14 cellular contexts compared by ENCODE assay signal in the genomic region with DNA sequence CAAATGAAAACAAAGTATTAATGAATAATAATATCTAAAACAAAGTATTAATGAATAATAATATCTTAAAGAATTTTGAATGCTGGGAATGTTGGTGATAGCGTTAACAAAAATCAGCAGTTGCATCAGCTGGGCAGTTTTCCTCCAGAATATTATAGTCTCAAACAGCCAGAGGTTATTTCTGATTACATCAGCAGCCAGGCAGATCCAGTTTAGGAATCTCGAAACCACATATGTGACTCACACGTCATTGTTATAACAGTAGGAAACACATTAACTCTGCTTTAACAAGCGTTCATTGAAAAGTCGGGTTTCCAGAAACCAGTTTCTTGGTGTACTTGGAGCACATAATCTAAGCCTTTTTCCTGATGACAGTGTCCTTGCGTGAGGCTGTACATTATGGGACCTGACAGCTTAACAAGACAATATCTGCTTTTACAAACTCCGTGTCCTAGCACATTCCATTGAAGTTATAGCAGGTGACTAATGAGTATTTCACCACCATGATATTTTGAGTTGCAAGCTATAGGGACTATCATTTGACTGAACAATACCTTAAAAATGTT.
A peak's percentile ranks its signal among the peaks of the same experiment; 100 is the strongest.
DNase-seq lines count a peak whose midpoint lies in the region; ATAC-seq and TF ChIP-seq lines count a peak whose summit lies in the region.
"Had no signal": no experiment of that assay in that cellular context is flagged by ENCODE, and none has a peak within 500 bp of the region (broad histone marks: within the 10 kb centered on the region; RNA-seq: fewer than 3 reads in every experiment).

No MANE protein-coding gene starts in this region.

- no peaks in the 10 kb centered on the region for H3K79me2 ChIP-seq in OCI-LY7 (ENCODE audit: insufficient read depth, low read depth, low read length)

- ATAC-seq in mucosa of descending colon (peak; percentile 87), GM18520 (IDR thresholded peaks at IDR 0.05; ENCODE audit: unreplicated experiment) (no peak)
- ATAC-seq: T-cell had no signal

- no peak overlapping the region for H2AFZ ChIP-seq in OCI-LY7 (ENCODE audit: low read length)

- POLR2A ChIA-PET in OCI-LY7 (lab: Charles Lee) = interaction anchor here (0.8 kb wide), 1 partner anchor 13 kb away, joined by 3 read pairs; no protein-coding TSS in a partner anchor

- peak; percentile 97 for DNase-seq in EH (ENCODE audit: low read depth)
- peak; percentile 68 for DNase-seq in OCI-M1 (lab: John Stamatoyannopoulos, UW)
- peak; percentile 71 for DNase-seq in dermis blood vessel endothelial cell
- peak in 1 of 3 donors; percentile 31 for DNase-seq in mucosa of descending colon
- no peak for DNase-seq in activated naive CD4-positive, alpha-beta T cell treated with anti-CD3 and anti-CD28 coated beads, Interleukin-2, amount 50 U/mL, for 16 hours
- DNase-seq in GOT3 (lab: John Stamatoyannopoulos, UW) = no peak
- DNase-seq in OCI-LY7 (ENCODE audit: low spot score) = no peak
- DNase-seq: DND-41, NCI-H2029, T-cell had no signal

- H3K36me3 ChIP-seq in mucosa of descending colon (ENCODE audit: low read depth) = no peaks in the 10 kb centered on the region
- H3K36me3 ChIP-seq in OCI-LY7 (ENCODE audit: insufficient read depth, low read length) = no peaks in the 10 kb centered on the region
- H3K36me3 ChIP-seq: breast epithelium, neutrophil, vagina had no signal

- BruUV-seq in OCI-LY7 (replicated peaks; lab: Mats Ljungman, UMichigan) = no TSS peak

- H3K9me3 ChIP-seq in mucosa of descending colon = peaks cover 3% of the 10 kb centered on the region
- H3K9me3 ChIP-seq in OCI-LY7 (ENCODE audit: low read length) = 0 out of 2 replicates have a peak, but pooled peaks cover under 1% of the 10 kb centered on the region
- H3K9me3 ChIP-seq: neutrophil, vagina had no signal

- H3K4me1 ChIP-seq in mucosa of descending colon (ENCODE audit: low read depth) = peaks cover 18% of the 10 kb centered on the region
- H3K4me1 ChIP-seq in OCI-LY7 (ENCODE audit: insufficient read depth, low read length, poor library complexity, severe bottlenecking) = no peaks in the 10 kb centered on the region

- intact Hi-C loops in mucosa of descending colon (cut with DNase I, micrococcal nuclease) (no loop called here), OCI-LY7 (cut with micrococcal nuclease; ENCODE audit: unreplicated experiment) (no loop called here)

- H3K4me3 ChIP-seq in mucosa of descending colon (no peak overlapping the region), OCI-LY7 (ENCODE audit: low read depth, low read length, poor library complexity, severe bottlenecking) (no peak overlapping the region)
- H3K4me3 ChIP-seq: breast epithelium, vagina had no signal

- no peak overlapping the region for H3K4me2 ChIP-seq in OCI-LY7 (ENCODE audit: low read length)

- no peaks in the 10 kb centered on the region for H3K9me2 ChIP-seq in OCI-LY7 (ENCODE audit: insufficient read depth, low read length)

- H4K20me1 ChIP-seq in OCI-LY7 (ENCODE audit: insufficient read depth, low read length) = no peaks in the 10 kb centered on the region

- TF ChIP-seq CTCF in mucosa of descending colon (IDR thresholded peaks at IDR 0.05) (no peak), OCI-LY7 (conservative IDR thresholded peaks at IDR 0.05; ENCODE audit: low read length) (no peak)

- no peak overlapping the region for H3K27ac ChIP-seq in OCI-LY7 (ENCODE audit: low read depth, low read length, poor library complexity, severe bottlenecking)
- H3K27ac ChIP-seq: breast epithelium, neutrophil, vagina had no signal

- CTCF ChIA-PET in OCI-LY7 (lab: Charles Lee; ENCODE audit: unreplicated experiment) = no interaction called here

Comparison
In these comparisons a context has a peak if more than half of its experiments do, and no peak if none do; other contexts are left out.
1. DNase-seq: peak in EH (single experiment), OCI-M1 (single experiment) and dermis blood vessel endothelial cell (single experiment); none in activated naive CD4-positive, alpha-beta T cell treated with anti-CD3 and anti-CD28 coated beads, Interleukin-2, amount 50 U/mL, for 16 hours (single experiment), GOT3 (single experiment) and OCI-LY7 (single experiment).